In the genomic region with DNA sequence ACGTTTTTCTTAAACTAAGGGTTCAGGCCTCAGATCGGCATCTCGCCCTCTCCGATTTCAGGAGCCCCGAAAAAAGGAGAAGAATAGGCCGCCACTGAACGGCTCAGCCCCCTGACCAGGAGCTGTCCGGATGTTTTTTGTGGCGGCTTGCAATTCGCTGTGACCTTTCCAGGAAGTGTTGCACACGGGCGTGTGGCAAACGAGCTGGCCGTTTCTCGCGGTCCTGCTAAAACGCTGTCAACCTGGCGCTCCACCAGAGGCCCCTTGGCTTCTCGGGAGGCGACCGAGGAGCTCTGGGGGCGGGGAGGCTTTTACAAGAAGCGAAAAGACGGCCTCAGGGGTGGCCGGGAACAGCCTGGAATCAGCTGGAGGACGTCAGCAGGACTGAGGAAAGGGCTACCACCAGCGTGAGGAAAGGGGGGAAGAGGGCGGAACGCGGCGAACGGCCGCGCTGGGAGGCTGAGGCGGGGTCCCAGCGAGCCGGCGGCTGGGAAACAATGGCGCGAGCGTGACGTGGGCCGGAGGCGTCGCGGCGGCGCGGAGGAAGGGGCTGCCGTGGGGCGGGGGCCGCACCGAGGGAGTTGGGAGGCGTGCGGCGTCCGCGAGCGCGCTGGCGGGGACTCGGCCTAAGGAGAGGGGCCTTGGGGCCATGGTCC, we compare ENCODE assay signal across 2 cellular contexts.
A peak's percentile ranks its signal among the peaks of the same experiment; 100 is the strongest.
TF ChIP-seq lines count a peak whose summit lies in the region.

No MANE protein-coding gene starts in this region.

TF ChIP-seq in HEK293, 187 proteins besides CTCF, POLR2A, EP300 and RAD21 (continued from another document):
- TF ChIP-seq, protein P1, sequence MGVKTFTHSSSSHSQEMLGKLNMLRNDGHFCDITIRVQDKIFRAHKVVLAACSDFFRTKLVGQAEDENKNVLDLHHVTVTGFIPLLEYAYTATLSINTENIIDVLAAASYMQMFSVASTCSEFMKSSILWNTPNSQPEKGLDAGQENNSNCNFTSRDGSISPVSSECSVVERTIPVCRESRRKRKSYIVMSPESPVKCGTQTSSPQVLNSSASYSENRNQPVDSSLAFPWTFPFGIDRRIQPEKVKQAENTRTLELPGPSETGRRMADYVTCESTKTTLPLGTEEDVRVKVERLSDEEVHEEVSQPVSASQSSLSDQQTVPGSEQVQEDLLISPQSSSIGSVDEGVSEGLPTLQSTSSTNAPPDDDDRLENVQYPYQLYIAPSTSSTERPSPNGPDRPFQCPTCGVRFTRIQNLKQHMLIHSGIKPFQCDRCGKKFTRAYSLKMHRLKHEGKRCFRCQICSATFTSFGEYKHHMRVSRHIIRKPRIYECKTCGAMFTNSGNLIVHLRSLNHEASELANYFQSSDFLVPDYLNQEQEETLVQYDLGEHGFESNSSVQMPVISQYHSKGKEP (tag by site-specific recombination; IDR thresholded peaks at IDR 0.05): no peak
- TF ChIP-seq PATZ1 (tag by site-specific recombination; IDR thresholded peaks at IDR 0.05): peak; percentile 63
- TF ChIP-seq IKZF3 (tag by site-specific recombination; IDR thresholded peaks at IDR 0.05): peak; percentile 60; the same call in 1 of the 2 replicates
- TF ChIP-seq ZNF777 (tag by site-specific recombination; IDR thresholded peaks at IDR 0.05; ENCODE audit: borderline replicate concordance): no peak
- TF ChIP-seq ZNF16 (tag by site-specific recombination; IDR thresholded peaks at IDR 0.05; ENCODE audit: low read depth): no peak
- no peak for TF ChIP-seq WT1 (tag by site-specific recombination; IDR thresholded peaks at IDR 0.05)
- TF ChIP-seq ZNF140 (tag by site-specific recombination; IDR thresholded peaks at IDR 0.05): no peak
- no peak for TF ChIP-seq ZNF138 (tag by site-specific recombination; IDR thresholded peaks at IDR 0.05; ENCODE audit: borderline replicate concordance)
- peak; percentile 60 for TF ChIP-seq PRDM10 (tag by site-specific recombination; IDR thresholded peaks at IDR 0.05)
- no peak for TF ChIP-seq ZNF169 (tag by site-specific recombination; IDR thresholded peaks at IDR 0.05)
- TF ChIP-seq GLIS1 (tag by site-specific recombination; IDR thresholded peaks at IDR 0.05): peak; percentile 61
- no peak for TF ChIP-seq PRDM1 (tag by site-specific recombination; IDR thresholded peaks at IDR 0.05)
- peak; percentile 86 for TF ChIP-seq ZBTB20 (tag by site-specific recombination; IDR thresholded peaks at IDR 0.05)
- no peak for TF ChIP-seq HOXD13 (CRISPR knock-in tag; IDR thresholded peaks at IDR 0.05; ENCODE audit: borderline replicate concordance)
- no peak for TF ChIP-seq ZFP3 (tag by site-specific recombination; IDR thresholded peaks at IDR 0.05; ENCODE audit: low read depth)
- peak; percentile 89 for TF ChIP-seq ZFHX2 (tag by site-specific recombination; conservative IDR thresholded peaks at IDR 0.05)
- peak; percentile 54; the same call in 1 of the 2 replicates for TF ChIP-seq EGR2 (tag by site-specific recombination; IDR thresholded peaks at IDR 0.05; ENCODE audit: low read depth)
- TF ChIP-seq ZNF785 (tag by site-specific recombination; IDR thresholded peaks at IDR 0.05): 0 out of 2 replicates have a peak, but pooled peaks have one; percentile 33

TF ChIP-seq in K562, 482 proteins besides CTCF, POLR2A, EP300 and RAD21 (continued from another document):
- TF ChIP-seq ZHX1 (conservative IDR thresholded peaks at IDR 0.05; ENCODE audit: low read length) (no peak), MAX (CRISPR knock-in tag; IDR thresholded peaks at IDR 0.05) (peak; percentile 43; the same call in 1 of the 2 replicates), NR2C1 (IDR thresholded peaks at IDR 0.05) (peak; percentile 68; the same call in 1 of the 2 replicates), NR2C1 (tag; IDR thresholded peaks at IDR 0.05) (peak; percentile 86), RBBP5 (IDR thresholded peaks at IDR 0.05; ENCODE audit: borderline replicate concordance, insufficient read depth, low read length, poor library complexity, severe bottlenecking) (peak; percentile 61), HDGF (IDR thresholded peaks at IDR 0.05) (no peak), RHOXF2B (CRISPR knock-in tag; conservative IDR thresholded peaks at IDR 0.05) (no peak), ZNF253 (CRISPR knock-in tag; conservative IDR thresholded peaks at IDR 0.05) (no peak), CREM (IDR thresholded peaks at IDR 0.05; ENCODE audit: low read depth) (peak; percentile 62)
- TF ChIP-seq, protein P2, sequence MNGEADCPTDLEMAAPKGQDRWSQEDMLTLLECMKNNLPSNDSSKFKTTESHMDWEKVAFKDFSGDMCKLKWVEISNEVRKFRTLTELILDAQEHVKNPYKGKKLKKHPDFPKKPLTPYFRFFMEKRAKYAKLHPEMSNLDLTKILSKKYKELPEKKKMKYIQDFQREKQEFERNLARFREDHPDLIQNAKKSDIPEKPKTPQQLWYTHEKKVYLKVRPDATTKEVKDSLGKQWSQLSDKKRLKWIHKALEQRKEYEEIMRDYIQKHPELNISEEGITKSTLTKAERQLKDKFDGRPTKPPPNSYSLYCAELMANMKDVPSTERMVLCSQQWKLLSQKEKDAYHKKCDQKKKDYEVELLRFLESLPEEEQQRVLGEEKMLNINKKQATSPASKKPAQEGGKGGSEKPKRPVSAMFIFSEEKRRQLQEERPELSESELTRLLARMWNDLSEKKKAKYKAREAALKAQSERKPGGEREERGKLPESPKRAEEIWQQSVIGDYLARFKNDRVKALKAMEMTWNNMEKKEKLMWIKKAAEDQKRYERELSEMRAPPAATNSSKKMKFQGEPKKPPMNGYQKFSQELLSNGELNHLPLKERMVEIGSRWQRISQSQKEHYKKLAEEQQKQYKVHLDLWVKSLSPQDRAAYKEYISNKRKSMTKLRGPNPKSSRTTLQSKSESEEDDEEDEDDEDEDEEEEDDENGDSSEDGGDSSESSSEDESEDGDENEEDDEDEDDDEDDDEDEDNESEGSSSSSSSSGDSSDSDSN (IDR thresholded peaks at IDR 0.05; ENCODE audit: borderline replicate concordance in 1 of 2, low read depth in 2 of 2, low read length in 2 of 2): peak; percentile 29 to 59; a peak in 1 of 4 replicates
